Comparison of ENCODE assay signal across 1 cellular context in the genomic region with DNA sequence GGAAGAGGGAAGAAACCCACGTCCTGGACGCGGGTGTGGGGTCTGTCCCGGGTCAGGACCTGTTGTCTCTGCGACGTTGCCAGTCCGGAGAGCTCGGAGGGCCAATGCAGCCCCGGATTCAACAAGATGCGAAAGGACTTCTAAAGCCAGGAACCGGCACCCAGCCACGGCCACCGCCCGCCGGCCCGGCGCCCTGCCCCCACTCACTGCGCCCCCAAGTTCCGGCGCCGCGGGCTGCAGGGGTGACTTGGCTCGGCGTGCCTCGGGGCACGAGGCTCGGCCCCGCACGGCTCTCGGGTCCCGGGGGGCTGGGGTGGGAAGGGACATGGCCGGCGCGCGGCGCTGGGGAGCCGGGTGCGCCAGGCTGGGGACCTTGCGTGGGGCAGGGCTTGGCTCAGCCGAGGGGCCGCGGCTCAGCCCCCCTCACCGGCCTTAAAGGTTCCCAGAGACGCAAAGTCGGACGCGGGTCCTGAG.
TF ChIP-seq lines count a peak whose summit lies in the region.

No MANE protein-coding gene starts in this region.

TF ChIP-seq in HepG2, 621 proteins besides CTCF, POLR2A, EP300 and RAD21 (continued from another document):
- peak; percentile 62 for TF ChIP-seq HOXA3 (CRISPR knock-in tag; IDR thresholded peaks at IDR 0.05)
- 0 out of 2 replicates have a peak, but pooled peaks have one; percentile 10 for TF ChIP-seq ZNF839 (CRISPR knock-in tag; IDR thresholded peaks at IDR 0.05; ENCODE audit: borderline replicate concordance)
- TF ChIP-seq, protein P1, sequence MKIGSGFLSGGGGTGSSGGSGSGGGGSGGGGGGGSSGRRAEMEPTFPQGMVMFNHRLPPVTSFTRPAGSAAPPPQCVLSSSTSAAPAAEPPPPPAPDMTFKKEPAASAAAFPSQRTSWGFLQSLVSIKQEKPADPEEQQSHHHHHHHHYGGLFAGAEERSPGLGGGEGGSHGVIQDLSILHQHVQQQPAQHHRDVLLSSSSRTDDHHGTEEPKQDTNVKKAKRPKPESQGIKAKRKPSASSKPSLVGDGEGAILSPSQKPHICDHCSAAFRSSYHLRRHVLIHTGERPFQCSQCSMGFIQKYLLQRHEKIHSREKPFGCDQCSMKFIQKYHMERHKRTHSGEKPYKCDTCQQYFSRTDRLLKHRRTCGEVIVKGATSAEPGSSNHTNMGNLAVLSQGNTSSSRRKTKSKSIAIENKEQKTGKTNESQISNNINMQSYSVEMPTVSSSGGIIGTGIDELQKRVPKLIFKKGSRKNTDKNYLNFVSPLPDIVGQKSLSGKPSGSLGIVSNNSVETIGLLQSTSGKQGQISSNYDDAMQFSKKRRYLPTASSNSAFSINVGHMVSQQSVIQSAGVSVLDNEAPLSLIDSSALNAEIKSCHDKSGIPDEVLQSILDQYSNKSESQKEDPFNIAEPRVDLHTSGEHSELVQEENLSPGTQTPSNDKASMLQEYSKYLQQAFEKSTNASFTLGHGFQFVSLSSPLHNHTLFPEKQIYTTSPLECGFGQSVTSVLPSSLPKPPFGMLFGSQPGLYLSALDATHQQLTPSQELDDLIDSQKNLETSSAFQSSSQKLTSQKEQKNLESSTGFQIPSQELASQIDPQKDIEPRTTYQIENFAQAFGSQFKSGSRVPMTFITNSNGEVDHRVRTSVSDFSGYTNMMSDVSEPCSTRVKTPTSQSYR (CRISPR knock-in tag; IDR thresholded peaks at IDR 0.05; ENCODE audit: borderline replicate concordance): peak; percentile 60; the same call in 1 of the 2 replicates
- TF ChIP-seq ZNF296 (CRISPR knock-in tag; conservative IDR thresholded peaks at IDR 0.05): no peak
- no peak for TF ChIP-seq PHF8 (CRISPR knock-in tag; IDR thresholded peaks at IDR 0.05)
- TF ChIP-seq ZNF431 (CRISPR knock-in tag; IDR thresholded peaks at IDR 0.05; ENCODE audit: borderline replicate concordance, low read depth): no peak
- TF ChIP-seq ZSCAN25 (CRISPR knock-in tag; IDR thresholded peaks at IDR 0.05): 0 out of 2 replicates have a peak, but pooled peaks have one; percentile 6
- peak; percentile 38; the same call in 1 of the 2 replicates for TF ChIP-seq GABPB1 (CRISPR knock-in tag; IDR thresholded peaks at IDR 0.05)
- TF ChIP-seq, protein P2, sequence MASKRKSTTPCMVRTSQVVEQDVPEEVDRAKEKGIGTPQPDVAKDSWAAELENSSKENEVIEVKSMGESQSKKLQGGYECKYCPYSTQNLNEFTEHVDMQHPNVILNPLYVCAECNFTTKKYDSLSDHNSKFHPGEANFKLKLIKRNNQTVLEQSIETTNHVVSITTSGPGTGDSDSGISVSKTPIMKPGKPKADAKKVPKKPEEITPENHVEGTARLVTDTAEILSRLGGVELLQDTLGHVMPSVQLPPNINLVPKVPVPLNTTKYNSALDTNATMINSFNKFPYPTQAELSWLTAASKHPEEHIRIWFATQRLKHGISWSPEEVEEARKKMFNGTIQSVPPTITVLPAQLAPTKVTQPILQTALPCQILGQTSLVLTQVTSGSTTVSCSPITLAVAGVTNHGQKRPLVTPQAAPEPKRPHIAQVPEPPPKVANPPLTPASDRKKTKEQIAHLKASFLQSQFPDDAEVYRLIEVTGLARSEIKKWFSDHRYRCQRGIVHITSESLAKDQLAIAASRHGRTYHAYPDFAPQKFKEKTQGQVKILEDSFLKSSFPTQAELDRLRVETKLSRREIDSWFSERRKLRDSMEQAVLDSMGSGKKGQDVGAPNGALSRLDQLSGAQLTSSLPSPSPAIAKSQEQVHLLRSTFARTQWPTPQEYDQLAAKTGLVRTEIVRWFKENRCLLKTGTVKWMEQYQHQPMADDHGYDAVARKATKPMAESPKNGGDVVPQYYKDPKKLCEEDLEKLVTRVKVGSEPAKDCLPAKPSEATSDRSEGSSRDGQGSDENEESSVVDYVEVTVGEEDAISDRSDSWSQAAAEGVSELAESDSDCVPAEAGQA (IDR thresholded peaks at IDR 0.05; ENCODE audit: low read depth): no peak
- TF ChIP-seq, protein P2 (CRISPR knock-in tag; IDR thresholded peaks at IDR 0.05; ENCODE audit: borderline replicate concordance): no peak
- TF ChIP-seq ZNF883 (CRISPR knock-in tag; IDR thresholded peaks at IDR 0.05; ENCODE audit: not compliant biosample characterization): peak; percentile 9
TF ChIP-seq in HepG2: peak in this region for 8.
